ENCODE assay signal across 24 cellular contexts in the genomic region with DNA sequence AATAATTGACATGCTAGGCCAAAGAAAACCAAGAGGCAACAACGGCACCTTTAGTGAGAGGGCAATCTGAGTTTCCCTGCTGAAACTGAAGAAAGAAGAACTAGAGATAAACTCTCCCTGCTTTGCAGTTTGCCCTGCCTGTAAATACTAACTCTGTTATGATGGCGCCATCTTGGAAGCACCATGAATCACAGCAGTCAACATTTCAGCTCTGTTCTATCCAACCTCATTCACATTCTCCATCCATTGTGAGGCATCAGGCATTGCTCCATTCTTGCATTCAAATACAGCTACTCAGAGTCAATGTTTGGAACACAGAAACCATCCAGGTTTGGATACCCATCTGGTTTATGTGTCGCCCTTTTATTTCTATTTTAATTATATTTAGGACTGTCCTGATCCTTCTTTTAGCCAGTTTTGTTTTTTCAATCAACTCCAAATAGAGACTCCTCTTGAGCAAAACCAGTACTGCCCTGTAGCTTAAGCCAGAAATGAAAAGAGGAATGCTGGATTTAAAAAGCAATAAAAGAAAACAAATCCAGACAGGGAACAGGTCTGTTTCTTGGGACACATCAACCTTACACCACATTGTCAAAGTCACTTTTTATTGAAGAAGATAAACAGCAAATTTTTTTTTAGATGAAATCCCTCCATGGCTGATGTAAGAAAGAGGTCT.
"Had no signal": no experiment of that assay in that cellular context is flagged by ENCODE, and none has a peak within 500 bp of the region (broad histone marks: within the 10 kb centered on the region; RNA-seq: fewer than 3 reads in every experiment).

No MANE protein-coding gene starts in this region.

- FAIRE-seq: frontal cortex, TTC549 had no signal

- DNase-seq: activated B cell treated with CpG ODN at 0.5 μM for 24 hours; activated CD4-positive, alpha-beta memory T cell treated with anti-CD3 and anti-CD28 coated beads, Interleukin-2, amount 10 ng/mL, durations not matched to agents 7 days and 5 days; activated CD4-positive, alpha-beta T cell treated with anti-CD3 and anti-CD28 coated beads for 4 hours; activated CD8-positive, alpha-beta memory T cell treated with anti-CD3 and anti-CD28 coated beads, Interleukin-2, amount 10 ng/mL, durations not matched to agents 7 days and 5 days; activated effector memory CD4-positive, alpha-beta T cell treated with Interleukin-2 at 50 U/mL for 16 hours; activated naive CD4-positive, alpha-beta T cell treated with anti-CD3 and anti-CD28 coated beads, Interleukin-2, amount 10 ng/mL, durations not matched to agents 7 days and 5 days; activated naive CD8-positive, alpha-beta T cell treated with anti-CD3 and anti-CD28 coated beads, Interleukin-2, amount 50 U/mL, for 24 hours; aorta; brain microvascular endothelial cell; central memory CD4-positive, alpha-beta T cell; erythroblast; heart left ventricle; left lung; mammary epithelial cell; midbrain; right cardiac atrium; stimulated activated CD4-positive, alpha-beta T cell treated with anti-CD3 and anti-CD28 coated beads, Interleukin-4, amount 100 ng/mL, for 24 hours; stomach; testis; upper lobe of right lung had no signal

- H3K4me3 Mint-ChIP-seq: activated B cell treated with CpG ODN at 0.5 μM for 24 hours; activated CD4-positive, alpha-beta memory T cell treated with anti-CD3 and anti-CD28 coated beads, Interleukin-2, amount 10 ng/mL, durations not matched to agents 7 days and 5 days; activated CD8-positive, alpha-beta memory T cell treated with anti-CD3 and anti-CD28 coated beads, Interleukin-2, amount 10 ng/mL, durations not matched to agents 7 days and 5 days; activated naive CD4-positive, alpha-beta T cell treated with anti-CD3 and anti-CD28 coated beads, Interleukin-2, amount 10 ng/mL, durations not matched to agents 7 days and 5 days; activated naive CD8-positive, alpha-beta T cell treated with anti-CD3 and anti-CD28 coated beads, Interleukin-2, amount 50 U/mL, for 24 hours; stimulated activated effector memory CD8-positive, alpha-beta T cell treated with anti-CD3 and anti-CD28 coated beads, Interleukin-12 subunit alpha, Interleukin-12 subunit beta, amount 100 ng/mL, for 72 hours had no signal

- H3K27me3 ChIP-seq: brain microvascular endothelial cell, left lung, stomach, testis, upper lobe of right lung had no signal

- H3K9me3 Mint-ChIP-seq: activated B cell treated with CpG ODN at 0.5 μM for 24 hours; activated CD4-positive, alpha-beta memory T cell treated with anti-CD3 and anti-CD28 coated beads, Interleukin-2, amount 10 ng/mL, durations not matched to agents 7 days and 5 days; activated naive CD4-positive, alpha-beta T cell treated with anti-CD3 and anti-CD28 coated beads, Interleukin-2, amount 10 ng/mL, durations not matched to agents 7 days and 5 days; activated naive CD8-positive, alpha-beta T cell treated with anti-CD3 and anti-CD28 coated beads, Interleukin-2, amount 50 U/mL, for 24 hours; stimulated activated effector memory CD8-positive, alpha-beta T cell treated with anti-CD3 and anti-CD28 coated beads, Interleukin-12 subunit alpha, Interleukin-12 subunit beta, amount 100 ng/mL, for 72 hours had no signal

- H3K4me1 Mint-ChIP-seq: activated CD4-positive, alpha-beta memory T cell treated with anti-CD3 and anti-CD28 coated beads, Interleukin-2, amount 10 ng/mL, durations not matched to agents 7 days and 5 days; activated CD8-positive, alpha-beta memory T cell treated with anti-CD3 and anti-CD28 coated beads, Interleukin-2, amount 10 ng/mL, durations not matched to agents 7 days and 5 days; activated naive CD4-positive, alpha-beta T cell treated with anti-CD3 and anti-CD28 coated beads, Interleukin-2, amount 10 ng/mL, durations not matched to agents 7 days and 5 days had no signal

- H3K9me3 ChIP-seq: heart left ventricle, left lung, stomach, testis, upper lobe of right lung had no signal

- ATAC-seq: activated CD8-positive, alpha-beta memory T cell treated with anti-CD3 and anti-CD28 coated beads, Interleukin-2, amount 10 ng/mL, durations not matched to agents 7 days and 5 days; activated naive CD8-positive, alpha-beta T cell treated with anti-CD3 and anti-CD28 coated beads, Interleukin-2, amount 50 U/mL, for 24 hours; left lung; right cardiac atrium; stimulated activated effector memory CD8-positive, alpha-beta T cell treated with anti-CD3 and anti-CD28 coated beads, Interleukin-12 subunit alpha, Interleukin-12 subunit beta, amount 100 ng/mL, for 72 hours; upper lobe of right lung had no signal

- H3K4me1 ChIP-seq: left lung, testis, upper lobe of right lung had no signal

- H3K27ac Mint-ChIP-seq: activated B cell treated with CpG ODN at 0.5 μM for 24 hours; activated CD4-positive, alpha-beta memory T cell treated with anti-CD3 and anti-CD28 coated beads, Interleukin-2, amount 10 ng/mL, durations not matched to agents 7 days and 5 days; activated CD8-positive, alpha-beta memory T cell treated with anti-CD3 and anti-CD28 coated beads, Interleukin-2, amount 10 ng/mL, durations not matched to agents 7 days and 5 days; activated naive CD4-positive, alpha-beta T cell treated with anti-CD3 and anti-CD28 coated beads, Interleukin-2, amount 10 ng/mL, durations not matched to agents 7 days and 5 days; activated naive CD8-positive, alpha-beta T cell treated with anti-CD3 and anti-CD28 coated beads, Interleukin-2, amount 50 U/mL, for 24 hours; stimulated activated effector memory CD8-positive, alpha-beta T cell treated with anti-CD3 and anti-CD28 coated beads, Interleukin-12 subunit alpha, Interleukin-12 subunit beta, amount 100 ng/mL, for 72 hours had no signal

- H3K27me3 Mint-ChIP-seq: activated B cell treated with CpG ODN at 0.5 μM for 24 hours; activated naive CD4-positive, alpha-beta T cell treated with anti-CD3 and anti-CD28 coated beads, Interleukin-2, amount 10 ng/mL, durations not matched to agents 7 days and 5 days had no signal

- H3K36me3 Mint-ChIP-seq: activated CD8-positive, alpha-beta memory T cell treated with anti-CD3 and anti-CD28 coated beads, Interleukin-2, amount 10 ng/mL, durations not matched to agents 7 days and 5 days; activated naive CD4-positive, alpha-beta T cell treated with anti-CD3 and anti-CD28 coated beads, Interleukin-2, amount 10 ng/mL, durations not matched to agents 7 days and 5 days; stimulated activated effector memory CD8-positive, alpha-beta T cell treated with anti-CD3 and anti-CD28 coated beads, Interleukin-12 subunit alpha, Interleukin-12 subunit beta, amount 100 ng/mL, for 72 hours had no signal

- H3K27ac ChIP-seq: brain microvascular endothelial cell, coronary artery, left lung, testis, upper lobe of right lung had no signal

- H3K36me3 ChIP-seq: brain microvascular endothelial cell, heart left ventricle, left lung, stomach, upper lobe of right lung had no signal

- H3K4me3 ChIP-seq: coronary artery, heart left ventricle, left lung, stomach, testis, upper lobe of right lung had no signal
